Comparison of ENCODE assay signal across 12 cellular contexts in the genomic region with DNA sequence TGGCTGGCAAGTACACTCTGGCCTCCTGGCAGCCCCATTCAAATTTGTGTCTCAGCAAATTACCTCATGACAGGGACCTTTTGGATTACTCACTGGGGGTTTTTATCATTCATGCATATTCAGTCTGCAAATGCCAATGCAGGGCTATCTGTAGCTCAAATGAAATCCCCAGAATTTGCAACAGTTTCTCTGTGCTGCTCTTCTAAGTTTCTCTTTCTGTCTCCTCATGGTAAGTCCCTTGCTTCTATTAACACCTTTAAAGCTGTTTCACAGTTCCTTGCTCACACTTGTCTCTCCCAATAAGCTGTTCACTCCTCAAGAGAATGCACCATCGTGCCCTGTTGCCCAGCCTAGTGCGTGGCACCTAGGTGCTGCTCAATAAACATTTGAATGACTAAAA. TPM values are rescaled to one million over a fixed set of nuclear protein-coding genes. Genes with fewer than 3 reads are reported as not detected.
DNase-seq lines count a peak whose midpoint lies in the region; ATAC-seq, FAIRE-seq and TF ChIP-seq lines count a peak whose summit lies in the region.
"Had no signal": no experiment of that assay in that cellular context is flagged by ENCODE, and none has a peak within 500 bp of the region (broad histone marks: within the 10 kb centered on the region; RNA-seq: fewer than 3 reads in every experiment).

No MANE protein-coding gene starts in this region.

- H3K4me1 ChIP-seq in mesenchymal stem cell (ENCODE audit: control insufficient read depth, insufficient read depth, low read depth, low read length) (peaks cover 16% of the 10 kb centered on the region), HAP-1 (no peaks in the 10 kb centered on the region)

- no peak overlapping the region for H3K4me3 Mint-ChIP-seq in activated T-helper 1 cell treated with anti-CD3 and anti-CD28 coated beads, Interleukin-12 subunit alpha, Interleukin-12 subunit beta, Interleukin-2, Interleukin-4 antibody, amounts not matched to agents 30 ng/mL and 10 ng/mL and 1 ng/mL, durations not matched to agents 14 hours and 24 hours and 36 hours
- H3K4me3 Mint-ChIP-seq: WTC11 had no signal

- H3K4me3 ChIP-seq in mesenchymal stem cell (ENCODE audit: insufficient read depth in 1 of 2, low read depth in 1 of 2, low read length in 2 of 2) (no peak overlapping the region), HAP-1 (no peak overlapping the region)

- H3K36me3 ChIP-seq in mesenchymal stem cell (ENCODE audit: control insufficient read depth in 1 of 2, insufficient read depth in 2 of 2, low read depth in 1 of 2, low read length in 2 of 2) (peaks cover 0 to 3% of the 10 kb centered on the region in 2 experiments), HAP-1 (replicated peaks) (no peaks in the 10 kb centered on the region)

- H3K14ac ChIP-seq in mesenchymal stem cell (ENCODE audit: low read length in 2 of 2): no peak overlapping the region

- H3K4me1 Mint-ChIP-seq in activated T-helper 1 cell treated with anti-CD3 and anti-CD28 coated beads, Interleukin-12 subunit alpha, Interleukin-12 subunit beta, Interleukin-2, Interleukin-4 antibody, amounts not matched to agents 30 ng/mL and 10 ng/mL and 1 ng/mL, durations not matched to agents 14 hours and 24 hours and 36 hours (ENCODE audit: low read depth): peaks cover 10% of the 10 kb centered on the region

- H2BK120ac ChIP-seq in mesenchymal stem cell (ENCODE audit: low read depth, low read length): no peak overlapping the region

- no peak overlapping the region for H2AK5ac ChIP-seq in mesenchymal stem cell (ENCODE audit: low read length, severe bottlenecking)

- H3K4ac ChIP-seq in mesenchymal stem cell (ENCODE audit: low read depth in 1 of 2, low read length in 2 of 2): no peak overlapping the region

- 58% methylated on average over 2 of the region's 2 CpGs for WGBS in mesenchymal stem cell

- no peak overlapping the region for H2BK15ac ChIP-seq in mesenchymal stem cell (ENCODE audit: low read depth, poor library complexity, severe bottlenecking)

- no peak for FAIRE-seq in HTR-8/SVneo (lab: Jason Lieb, UNC)

- intact Hi-C loops in activated T-helper 1 cell treated with anti-CD3 and anti-CD28 coated beads, Interleukin-12 subunit alpha, Interleukin-12 subunit beta, Interleukin-2, Interleukin-4 antibody, amounts not matched to agents 30 ng/mL and 10 ng/mL and 1 ng/mL, durations not matched to agents 14 hours and 24 hours and 36 hours (cut with micrococcal nuclease): loop anchor here (2.0 kb wide), 1 partner anchor 321 kb away; no protein-coding TSS in a partner anchor

- no peaks in the 10 kb centered on the region for H3K36me3 Mint-ChIP-seq in activated T-helper 1 cell treated with anti-CD3 and anti-CD28 coated beads, Interleukin-12 subunit alpha, Interleukin-12 subunit beta, Interleukin-2, Interleukin-4 antibody, amounts not matched to agents 30 ng/mL and 10 ng/mL and 1 ng/mL, durations not matched to agents 14 hours and 24 hours and 36 hours (ENCODE audit: low read depth)
- H3K36me3 Mint-ChIP-seq: WTC11 had no signal

- H3K18ac ChIP-seq in mesenchymal stem cell (ENCODE audit: low read depth in 1 of 2, low read length in 2 of 2): no peak overlapping the region

- no peak overlapping the region for H2AFZ ChIP-seq in mesenchymal stem cell (ENCODE audit: low read depth, low read length)

- no peak overlapping the region for H4K91ac ChIP-seq in mesenchymal stem cell (ENCODE audit: low read length)

- H3K27me3 ChIP-seq in mesenchymal stem cell (ENCODE audit: control insufficient read depth in 1 of 2, insufficient read depth in 1 of 2, low read length in 2 of 2) (peaks cover 5 to 24% of the 10 kb centered on the region in 2 experiments), HAP-1 (ENCODE audit: low read depth) (peaks cover 9% of the 10 kb centered on the region)

- DNase-seq in GM20000 (ENCODE audit: low spot score): peak; percentile 73
- DNase-seq in activated T-helper 1 cell treated with anti-CD3 and anti-CD28 coated beads, Interleukin-12 subunit alpha, Interleukin-12 subunit beta, Interleukin-2, Interleukin-4 antibody, amounts not matched to agents 30 ng/mL and 10 ng/mL and 1 ng/mL, durations not matched to agents 14 hours and 24 hours and 36 hours (ENCODE audit: low spot score): no peak
- no peak for DNase-seq in mesenchymal stem cell
- no peak for DNase-seq in HTR-8/SVneo (ENCODE audit: insufficient read length, low spot score)
- no peak for DNase-seq in Ammon's horn (ENCODE audit: low spot score)
- DNase-seq in HAP-1 (ENCODE audit: low spot score in 2 of 2): no peak
- DNase-seq: H7, NCI-H1048, PC-3 had no signal

- H3K23ac ChIP-seq in mesenchymal stem cell (ENCODE audit: low read length in 2 of 2): no peak overlapping the region

- H4K8ac ChIP-seq in mesenchymal stem cell (ENCODE audit: low read length): no peak overlapping the region

- no peaks in the 10 kb centered on the region for H3K9me3 ChIP-seq in mesenchymal stem cell (ENCODE audit: control insufficient read depth, low read length)
- no peaks in the 10 kb centered on the region for H3K9me3 ChIP-seq in HAP-1

- in situ Hi-C loops in HAP-1 (cut with MboI; ENCODE audit: low sequenced_read_pairs): no loop called here

- H2BK12ac ChIP-seq in mesenchymal stem cell (ENCODE audit: low read length in 2 of 2): no peak overlapping the region

- peak; percentile 71 for ATAC-seq in GM18520 (IDR thresholded peaks at IDR 0.05; ENCODE audit: unreplicated experiment)
- ATAC-seq in HG02973 (IDR thresholded peaks at IDR 0.05; ENCODE audit: unreplicated experiment): peak; percentile 45
- ATAC-seq: PC-3, WTC11 had no signal

- H3K27ac Mint-ChIP-seq in activated T-helper 1 cell treated with anti-CD3 and anti-CD28 coated beads, Interleukin-12 subunit alpha, Interleukin-12 subunit beta, Interleukin-2, Interleukin-4 antibody, amounts not matched to agents 30 ng/mL and 10 ng/mL and 1 ng/mL, durations not matched to agents 14 hours and 24 hours and 36 hours: peak overlapping the region; percentile 59
- H3K27ac Mint-ChIP-seq: WTC11 had no signal

- TF ChIP-seq CTCF in GM20000 (IDR thresholded peaks at IDR 0.05; ENCODE audit: extremely low read depth, missing control alignments): no peak

- no peaks in the 10 kb centered on the region for H3K9me3 Mint-ChIP-seq in activated T-helper 1 cell treated with anti-CD3 and anti-CD28 coated beads, Interleukin-12 subunit alpha, Interleukin-12 subunit beta, Interleukin-2, Interleukin-4 antibody, amounts not matched to agents 30 ng/mL and 10 ng/mL and 1 ng/mL, durations not matched to agents 14 hours and 24 hours and 36 hours
- H3K9me3 Mint-ChIP-seq: WTC11 had no signal

- H3K27me3 Mint-ChIP-seq in activated T-helper 1 cell treated with anti-CD3 and anti-CD28 coated beads, Interleukin-12 subunit alpha, Interleukin-12 subunit beta, Interleukin-2, Interleukin-4 antibody, amounts not matched to agents 30 ng/mL and 10 ng/mL and 1 ng/mL, durations not matched to agents 14 hours and 24 hours and 36 hours (ENCODE audit: insufficient read depth): peaks cover 11% of the 10 kb centered on the region

- H3K9ac ChIP-seq in mesenchymal stem cell (ENCODE audit: low read length): no peak overlapping the region

- H3K4me2 ChIP-seq in mesenchymal stem cell (ENCODE audit: low read length, poor library complexity, severe bottlenecking): no peak overlapping the region

- H2BK5ac ChIP-seq in mesenchymal stem cell (ENCODE audit: low read depth, low read length, poor library complexity, severe bottlenecking): no peak overlapping the region

- H3K27ac ChIP-seq in mesenchymal stem cell (ENCODE audit: low read length, poor library complexity, severe bottlenecking): no peak overlapping the region

- H3K79me1 ChIP-seq in mesenchymal stem cell (replicated peaks; ENCODE audit: low read length, poor library complexity, severe bottlenecking): no peaks in the 10 kb centered on the region

RNA-seq across cellular contexts. Expression of gene FAM78B, which starts 3.3 kb away (rescaled TPM):
- 1.0 TPM in 2 replicates for total RNA-seq in activated T-helper 1 cell treated with anti-CD3 and anti-CD28 coated beads, Interleukin-12 subunit alpha, Interleukin-12 subunit beta, Interleukin-2, Interleukin-4 antibody, amounts not matched to agents 30 ng/mL and 10 ng/mL and 1 ng/mL, durations not matched to agents 14 hours and 24 hours and 36 hours
- not detected for polyA plus RNA-seq in mesenchymal stem cell (2013, experiment 1 of 2)
- 0.03 TPM for polyA plus RNA-seq in mesenchymal stem cell (2013, experiment 2 of 2)
